ENCODE assay signal across 8 cellular contexts in genomic region chr11:33899383-33900037, GRCh38. TPM values are rescaled to one million over a fixed set of nuclear protein-coding genes. Genes with fewer than 3 reads are reported as not detected.
DNase-seq lines count a peak whose midpoint lies in the region; ATAC-seq lines count a peak whose summit lies in the region.

No MANE protein-coding gene starts in this region.

- no peak overlapping the region for H3K4me3 Mint-ChIP-seq in stimulated activated naive CD8-positive, alpha-beta T cell treated with anti-CD3 and anti-CD28 coated beads, Interleukin-15, amount 100 ng/mL, for 72 hours

- no peak for ATAC-seq in HG02571 (IDR thresholded peaks at IDR 0.05; ENCODE audit: unreplicated experiment)
- ATAC-seq in stimulated activated naive CD8-positive, alpha-beta T cell treated with anti-CD3 and anti-CD28 coated beads, Interleukin-15, amount 100 ng/mL, for 72 hours = no peak
- no peak for ATAC-seq in HG03039 (IDR thresholded peaks at IDR 0.05; ENCODE audit: unreplicated experiment)

- H3K9me3 Mint-ChIP-seq in stimulated activated naive CD8-positive, alpha-beta T cell treated with anti-CD3 and anti-CD28 coated beads, Interleukin-15, amount 100 ng/mL, for 72 hours = no peaks in the 10 kb centered on the region

- DNase-seq in ELR (ENCODE audit: low read depth) = peak; percentile 65
- peak; percentile 76 for DNase-seq in SW480 (ENCODE audit: low spot score)
- peak in 29 of 42 donors; percentile 15 to 86 (median 46) for DNase-seq in head of caudate nucleus
- DNase-seq in renal cortical epithelial cell (ENCODE audit: low read depth) = peak; percentile 23
- no peak for DNase-seq in NCI-H2081 (lab: John Stamatoyannopoulos, UW)
- DNase-seq in stimulated activated naive CD8-positive, alpha-beta T cell treated with anti-CD3 and anti-CD28 coated beads, Interleukin-15, amount 100 ng/mL, for 72 hours = no peak

- no peak overlapping the region for H3K27ac Mint-ChIP-seq in stimulated activated naive CD8-positive, alpha-beta T cell treated with anti-CD3 and anti-CD28 coated beads, Interleukin-15, amount 100 ng/mL, for 72 hours

- H3K4me1 Mint-ChIP-seq in stimulated activated naive CD8-positive, alpha-beta T cell treated with anti-CD3 and anti-CD28 coated beads, Interleukin-15, amount 100 ng/mL, for 72 hours = peaks cover 6% of the 10 kb centered on the region

- peaks cover 76% of the 10 kb centered on the region for H3K27me3 Mint-ChIP-seq in stimulated activated naive CD8-positive, alpha-beta T cell treated with anti-CD3 and anti-CD28 coated beads, Interleukin-15, amount 100 ng/mL, for 72 hours

- intact Hi-C loops in head of caudate nucleus (cut with DNase I) = no loop called here

RNA-seq across cellular contexts. Expression of gene LMO2, which starts 7.6 kb away (rescaled TPM):
- total RNA-seq in renal cortical epithelial cell = 0.55 and 4.3 TPM in 2 replicates

Comparison
In these comparisons a context has a peak if more than half of its experiments do, and no peak if none do; other contexts are left out.
1. DNase-seq: peak in ELR (single experiment), SW480 (single experiment), head of caudate nucleus (29 of 42) and renal cortical epithelial cell (single experiment); none in NCI-H2081 (0 of 2) and stimulated activated naive CD8-positive, alpha-beta T cell treated with anti-CD3 and anti-CD28 coated beads, Interleukin-15, amount 100 ng/mL, for 72 hours (0 of 2).